In the genomic region with DNA sequence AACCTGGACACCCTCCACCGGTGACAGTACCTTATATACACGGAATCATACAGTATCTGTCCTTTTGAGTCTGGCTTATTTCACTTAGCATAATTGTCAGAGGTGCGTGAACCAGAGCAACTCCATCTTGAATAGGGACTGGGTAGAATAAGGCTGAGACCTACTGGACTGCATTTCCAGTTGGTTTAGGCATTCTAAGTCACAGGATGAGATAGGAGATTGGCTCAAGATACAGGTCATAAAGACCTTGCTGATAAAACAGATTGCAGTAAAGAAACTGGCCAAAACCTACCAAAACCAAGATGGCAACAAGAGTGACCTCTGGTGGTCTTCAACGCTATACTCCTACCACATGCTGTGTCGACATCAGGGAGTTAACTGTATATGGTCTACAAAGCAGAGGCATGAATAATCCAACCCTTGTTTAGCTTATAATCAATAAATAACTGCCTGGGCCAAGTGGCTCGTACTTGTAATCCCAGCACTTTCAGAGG, we compare ENCODE assay signal across 1 cellular context.
TF ChIP-seq lines count a peak whose summit lies in the region.

No MANE protein-coding gene starts in this region.

TF ChIP-seq in HEK293, 187 proteins besides CTCF, POLR2A, EP300 and RAD21 (continued from another document):
- TF ChIP-seq, protein P1, sequence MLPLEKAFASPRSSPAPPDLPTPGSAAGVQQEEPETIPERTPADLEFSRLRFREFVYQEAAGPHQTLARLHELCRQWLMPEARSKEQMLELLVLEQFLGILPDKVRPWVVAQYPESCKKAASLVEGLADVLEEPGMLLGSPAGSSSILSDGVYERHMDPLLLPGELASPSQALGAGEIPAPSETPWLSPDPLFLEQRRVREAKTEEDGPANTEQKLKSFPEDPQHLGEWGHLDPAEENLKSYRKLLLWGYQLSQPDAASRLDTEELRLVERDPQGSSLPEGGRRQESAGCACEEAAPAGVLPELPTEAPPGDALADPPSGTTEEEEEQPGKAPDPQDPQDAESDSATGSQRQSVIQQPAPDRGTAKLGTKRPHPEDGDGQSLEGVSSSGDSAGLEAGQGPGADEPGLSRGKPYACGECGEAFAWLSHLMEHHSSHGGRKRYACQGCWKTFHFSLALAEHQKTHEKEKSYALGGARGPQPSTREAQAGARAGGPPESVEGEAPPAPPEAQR (tag by site-specific recombination; IDR thresholded peaks at IDR 0.05), result no peak
